ENCODE assay signal across 16 cellular contexts in the genomic region with DNA sequence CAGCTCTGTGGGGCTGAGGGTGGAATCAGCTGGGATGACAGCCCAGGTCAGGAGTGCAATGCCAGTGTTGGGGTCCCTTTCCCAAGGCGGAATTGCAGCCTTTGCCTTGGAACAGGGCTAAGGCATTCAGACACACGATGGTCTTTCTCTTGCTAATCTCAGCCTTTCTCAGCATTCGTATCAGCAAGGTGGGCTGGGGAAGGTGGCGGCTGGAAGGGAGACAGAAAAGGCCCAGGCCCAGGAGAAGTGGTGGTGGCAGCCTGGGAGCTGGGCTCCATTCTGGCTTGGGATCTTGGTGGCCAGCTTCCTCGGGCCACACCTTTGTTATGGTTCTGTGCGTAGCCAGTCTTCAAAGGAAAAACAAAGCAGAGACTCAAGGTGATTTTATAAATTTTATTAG. TPM values are rescaled to one million over a fixed set of nuclear protein-coding genes. Genes with fewer than 3 reads are reported as not detected.
DNase-seq lines count a peak whose midpoint lies in the region; TF ChIP-seq lines count a peak whose summit lies in the region.
"Had no signal": no experiment of that assay in that cellular context is flagged by ENCODE, and none has a peak within 500 bp of the region (broad histone marks: within the 10 kb centered on the region; RNA-seq: fewer than 3 reads in every experiment).

No MANE protein-coding gene starts in this region.

- H3K4me1 Mint-ChIP-seq in neural crest cell = no peaks in the 10 kb centered on the region

- intact Hi-C loops in esophagus muscularis mucosa (cut with DNase I) = loop anchor here (5.0 to 10.0 kb wide), 2 partner anchors 33 to 130 kb away; no protein-coding TSS in a partner anchor

- TF ChIP-seq EP300 in esophagus muscularis mucosa (IDR thresholded peaks at IDR 0.05) = no peak

- H3K27me3 ChIP-seq in esophagus muscularis mucosa = no peaks in the 10 kb centered on the region
- H3K27me3 ChIP-seq: testis had no signal

- H3K4me1 ChIP-seq in esophagus muscularis mucosa = peaks cover 7 to 27% (median 25%) of the 10 kb centered on the region in 4 donors
- H3K4me1 ChIP-seq: testis had no signal

- WGBS in esophagus muscularis mucosa = 92% methylated on average over 6 of the region's 6 CpGs

- no peak for TF ChIP-seq POLR2A in esophagus muscularis mucosa (IDR thresholded peaks at IDR 0.05; ENCODE audit: low read depth)

- DNase-seq in NCI-H69 (lab: John Stamatoyannopoulos, UW) (peak; percentile 57), esophagus muscularis mucosa (ENCODE audit: extremely low spot score) (no peak), neural crest cell (ENCODE audit: low read depth, low spot score) (no peak), NCI-H2196 (lab: John Stamatoyannopoulos, UW; ENCODE audit: unreplicated experiment) (no peak), NCI-H345 treated with DMSO at 0.1 percent for 48 hours (lab: John Stamatoyannopoulos, UW; ENCODE audit: unreplicated experiment) (no peak)
- DNase-seq in activated effector memory CD4-positive, alpha-beta T cell treated with anti-CD3 and anti-CD28 coated beads, Interleukin-2, amount 50 U/mL, for 16 hours = no peak
- no peak for DNase-seq in stimulated activated CD4-positive, alpha-beta T cell treated with anti-CD3 and anti-CD28 coated beads, Interleukin-4, amount 100 ng/mL, for 1 hour
- DNase-seq: activated CD4-positive, alpha-beta T cell treated with anti-CD3 and anti-CD28 coated beads for 1 hour; amniotic stem cell; NCI-H187; NCI-H748 treated with DMSO at 0.1 percent for 48 hours; SHP77 treated with DMSO at 0.1 percent for 48 hours; small intestine; testis had no signal

- no peak overlapping the region for H3K27ac Mint-ChIP-seq in neural crest cell (ENCODE audit: unreplicated experiment)

- H3K9me3 ChIP-seq in esophagus muscularis mucosa = no peaks in the 10 kb centered on the region
- H3K9me3 ChIP-seq: testis had no signal

- H3K27me3 Mint-ChIP-seq in neural crest cell (ENCODE audit: low read depth) = peaks cover 76% of the 10 kb centered on the region

- no peaks in the 10 kb centered on the region for H3K36me3 ChIP-seq in esophagus muscularis mucosa

- H3K4me3 Mint-ChIP-seq in neural crest cell = peak overlapping the region; percentile 45

- H3K36me3 Mint-ChIP-seq in neural crest cell (ENCODE audit: low read depth) = no peaks in the 10 kb centered on the region

- no peak for TF ChIP-seq CTCF in 22Rv1 (IDR thresholded peaks at IDR 0.05)
- no peak for TF ChIP-seq CTCF in esophagus muscularis mucosa (IDR thresholded peaks at IDR 0.05)
- no peak for TF ChIP-seq CTCF in neural crest cell (conservative IDR thresholded peaks at IDR 0.05)

- H3K4me3 ChIP-seq in esophagus muscularis mucosa = peak overlapping the region in 2 of 4 donors; percentile 76 to 80
- H3K4me3 ChIP-seq: K562 had no signal

- no peaks in the 10 kb centered on the region for H3K9me3 Mint-ChIP-seq in neural crest cell

- H3K27ac ChIP-seq in 22Rv1 = peak overlapping the region; percentile 73
- H3K27ac ChIP-seq in esophagus muscularis mucosa (replicated peaks in 1 of 4) = peak overlapping the region; percentile 83 to 90 (median 86)

RNA-seq across cellular contexts. Expression of gene ARHGEF28, which starts 1.1 kb away (rescaled TPM):
- total RNA-seq in esophagus muscularis mucosa (10 to 100 TPM; 12.7 to 31.2 (median 19.2) TPM), neural crest cell (0.91 and 0.93 TPM in 2 replicates)

RNA-seq across cellular contexts. Expression of gene UTP15, which starts 59.3 kb away (rescaled TPM):
- total RNA-seq in esophagus muscularis mucosa = 10 to 100 TPM in 2 of 4 donors, 1 to 10 TPM in 2; 7.0 to 18.1 (median 11.9) TPM
- 31.2 and 32.4 TPM in 2 replicates for total RNA-seq in neural crest cell

RNA-seq across cellular contexts. Expression of gene ANKRA2, which starts 59.4 kb away (rescaled TPM):
- total RNA-seq in esophagus muscularis mucosa = 10 to 100 TPM; 18.1 to 28.2 (median 23.0) TPM
- total RNA-seq in neural crest cell = 14.0 and 17.1 TPM in 2 replicates
